9 cellular contexts compared by ENCODE assay signal in genomic region chr14:74946659-74947281, GRCh38. TPM values are rescaled to one million over a fixed set of nuclear protein-coding genes. Genes with fewer than 3 reads are reported as not detected.
DNase-seq lines count a peak whose midpoint lies in the region; TF ChIP-seq lines count a peak whose summit lies in the region.
"Had no signal": no experiment of that assay in that cellular context is flagged by ENCODE, and none has a peak within 500 bp of the region (broad histone marks: within the 10 kb centered on the region; RNA-seq: fewer than 3 reads in every experiment).

No MANE protein-coding gene starts in this region.

- no peak overlapping the region for H3K4me3 ChIP-seq in BLaER1
- H3K4me3 ChIP-seq in PC-9 = no peak overlapping the region
- H3K4me3 ChIP-seq in epithelial cell of esophagus (ENCODE audit: low read length) = no peak overlapping the region
- no peak overlapping the region for H3K4me3 ChIP-seq in neuronal stem cell (ENCODE audit: low read length in 2 of 2)
- no peak overlapping the region for H3K4me3 ChIP-seq in Peyer's patch
- H3K4me3 ChIP-seq in ovary = no peak overlapping the region
- H3K4me3 ChIP-seq in foreskin fibroblast (ENCODE audit: low read depth in 1 of 2, low read length in 2 of 2) = no peak overlapping the region

- peak overlapping the region; percentile 49 for H2AFZ ChIP-seq in PC-9
- peak overlapping the region; percentile 89 for H2AFZ ChIP-seq in neuronal stem cell (ENCODE audit: low read length)

- H2AK5ac ChIP-seq in neuronal stem cell (ENCODE audit: low read depth, low read length) = no peak overlapping the region

- BruUV-seq in PC-9 (replicated peaks; lab: Mats Ljungman, UMichigan) = no TSS peak

- H3K27me3 ChIP-seq in BLaER1 (no peaks in the 10 kb centered on the region), PC-9 (ENCODE audit: insufficient read depth, low read depth) (no peaks in the 10 kb centered on the region), neuronal stem cell (ENCODE audit: control insufficient read depth in 3 of 3, insufficient read depth in 3 of 3, low read depth in 1 of 3, low read length in 3 of 3) (no peaks in the 10 kb centered on the region), Peyer's patch (no peaks in the 10 kb centered on the region), ovary (no peaks in the 10 kb centered on the region)

- H3K14ac ChIP-seq in neuronal stem cell (ENCODE audit: low read length) = no peak overlapping the region

- peaks cover 15% of the 10 kb centered on the region; the same call in 1 of the 2 replicates for H3F3A ChIP-seq in PC-9 (ENCODE audit: insufficient read depth, low read depth)

- DNase-seq in PC-9 (no peak), epithelial cell of esophagus (ENCODE audit: low read depth) (peak; percentile 66), neuronal stem cell (ENCODE audit: low spot score) (no peak), Peyer's patch (no peak), ovary (no peak), foreskin fibroblast (no peak)
- DNase-seq in stimulated activated naive CD4-positive, alpha-beta T cell treated with Interleukin-2 at 50 U/mL for 16 hours (lab: John Stamatoyannopoulos, UW) = no peak

- no peaks in the 10 kb centered on the region for H3K36me3 ChIP-seq in BLaER1
- no peaks in the 10 kb centered on the region for H3K36me3 ChIP-seq in PC-9 (ENCODE audit: low read depth)
- no peaks in the 10 kb centered on the region for H3K36me3 ChIP-seq in neuronal stem cell (replicated peaks in 1 of 2; ENCODE audit: control insufficient read depth in 2 of 2, insufficient read depth in 2 of 2, low read length in 2 of 2)
- H3K36me3 ChIP-seq in Peyer's patch = no peaks in the 10 kb centered on the region
- no peaks in the 10 kb centered on the region for H3K36me3 ChIP-seq in ovary

- POLR2A ChIA-PET in PC-9 (lab: Charles Lee; ENCODE audit: unreplicated experiment) = no interaction called here

- peaks cover 67% of the 10 kb centered on the region for H3K4me1 ChIP-seq in BLaER1
- H3K4me1 ChIP-seq in PC-9 (replicated peaks; ENCODE audit: insufficient read depth) = peaks cover 9% of the 10 kb centered on the region; the same call in 1 of the 2 replicates
- peaks cover 7 to 12% of the 10 kb centered on the region in 2 donors for H3K4me1 ChIP-seq in neuronal stem cell (ENCODE audit: control insufficient read depth in 2 of 2, insufficient read depth in 1 of 2, low read depth in 1 of 2, low read length in 2 of 2)
- peaks cover 5 to 30% (median 8%) of the 10 kb centered on the region in 4 donors for H3K4me1 ChIP-seq in Peyer's patch
- H3K4me1 ChIP-seq in ovary (ENCODE audit: insufficient read depth) = peaks cover 3% of the 10 kb centered on the region

- H3K79me1 ChIP-seq in neuronal stem cell (ENCODE audit: low read depth, low read length) = no peaks in the 10 kb centered on the region

- no peak overlapping the region for H3K23ac ChIP-seq in neuronal stem cell (ENCODE audit: low read depth, low read length, poor library complexity)

- no peak overlapping the region for H3K18ac ChIP-seq in neuronal stem cell (ENCODE audit: low read length)

- no peaks in the 10 kb centered on the region for H3K9me3 ChIP-seq in BLaER1
- H3K9me3 ChIP-seq in PC-9 (ENCODE audit: insufficient read depth, low read depth) = no peaks in the 10 kb centered on the region
- no peaks in the 10 kb centered on the region for H3K9me3 ChIP-seq in neuronal stem cell (replicated peaks in 1 of 2; ENCODE audit: control insufficient read depth in 2 of 2, insufficient read depth in 1 of 2, low read depth in 1 of 2, low read length in 2 of 2)
- no peaks in the 10 kb centered on the region for H3K9me3 ChIP-seq in Peyer's patch
- H3K9me3 ChIP-seq in ovary = no peaks in the 10 kb centered on the region

- H4K91ac ChIP-seq in neuronal stem cell (ENCODE audit: low read depth, low read length, poor library complexity) = no peak overlapping the region

- H2BK120ac ChIP-seq in neuronal stem cell (ENCODE audit: low read depth, low read length) = no peak overlapping the region

- H2BK15ac ChIP-seq in neuronal stem cell (ENCODE audit: low read length) = no peak overlapping the region

- no peak for TF ChIP-seq EP300 in ovary (IDR thresholded peaks at IDR 0.05)

- H3K27ac ChIP-seq in BLaER1 (peak overlapping the region; percentile 4; the same call in 1 of the 2 replicates), PC-9 (no peak overlapping the region), neuronal stem cell (replicated peaks; ENCODE audit: low read length) (no peak overlapping the region), Peyer's patch (no peak overlapping the region), ovary (no peak overlapping the region)

- TF ChIP-seq POLR2A in Peyer's patch (IDR thresholded peaks at IDR 0.05) (no peak), ovary (IDR thresholded peaks at IDR 0.05) (no peak)

- CTCF ChIA-PET in PC-9 (lab: Charles Lee) = interaction anchor here (0.6 to 1.5 kb wide), 6 partner anchors 9 to 142 kb away, joined by 3 to 6 read pairs (median 4); partner anchors contain the start of gene PGF

- no peak overlapping the region for H3K4ac ChIP-seq in neuronal stem cell (ENCODE audit: low read length)

- TF ChIP-seq CTCF in PC-9 (conservative IDR thresholded peaks at IDR 0.05) (peak; percentile 66), epithelial cell of esophagus (IDR thresholded peaks at IDR 0.05; ENCODE audit: insufficient read depth, low read depth, low read length, missing control alignments) (no peak), Peyer's patch (IDR thresholded peaks at IDR 0.05) (no peak), ovary (IDR thresholded peaks at IDR 0.05) (no peak), foreskin fibroblast (IDR thresholded peaks at IDR 0.05; ENCODE audit: low read depth, low read length) (no peak)

- no peak overlapping the region for H4K8ac ChIP-seq in neuronal stem cell (ENCODE audit: low read depth, low read length)

- WGBS in neuronal stem cell (ENCODE audit: extremely low coverage in 2 of 2, insufficient read length in 2 of 2, insufficient replicate concordance in 1 of 2), 2 donors = no CpG with 5 or more reads among the region's 5 CpGs
- 17 to 24% (median 20%) methylated on average over 5 of the region's 5 CpGs for WGBS in ovary, 3 donors

- H2BK12ac ChIP-seq in neuronal stem cell (ENCODE audit: low read length) = no peak overlapping the region

- H4K20me1 ChIP-seq in BLaER1 = no peaks in the 10 kb centered on the region
- H4K20me1 ChIP-seq in PC-9 (ENCODE audit: insufficient read depth) = no peaks in the 10 kb centered on the region

- H3K9ac ChIP-seq in BLaER1 (no peak overlapping the region), neuronal stem cell (ENCODE audit: low read depth, low read length, poor library complexity) (no peak overlapping the region)

- no peak overlapping the region for H2BK5ac ChIP-seq in neuronal stem cell (ENCODE audit: low read length)

- no peaks in the 10 kb centered on the region for H3K9me2 ChIP-seq in PC-9 (ENCODE audit: insufficient read depth)

- intact Hi-C loops in PC-9 (cut with micrococcal nuclease; ENCODE audit: unreplicated experiment) (loop anchor here (1.0 to 10.0 kb wide), 8 partner anchors 32 to 358 kb away; partner anchors contain the start of gene EIF2B2), ovary (cut with DNase I) (loop anchor here (5.0 to 10.0 kb wide), 4 partner anchors 138 to 358 kb away; no protein-coding TSS in a partner anchor)

- H3K4me2 ChIP-seq in BLaER1 (peak overlapping the region; percentile 72), PC-9 (peak overlapping the region; percentile 66), neuronal stem cell (ENCODE audit: insufficient read depth, low read length, poor library complexity, severe bottlenecking) (no peak overlapping the region)

- H3K79me2 ChIP-seq in PC-9 (ENCODE audit: low read depth) = no peaks in the 10 kb centered on the region

RNA-seq across cellular contexts. Expression of gene PGF, which starts 8.6 kb away (rescaled TPM):
- total RNA-seq in PC-9 (2021) (8.9 and 11.7 TPM in 2 replicates), Peyer's patch (10 to 100 TPM in 2 of 4 donors, 1 to 10 TPM in 2; 7.3 to 28.1 (median 10.8) TPM), ovary (10 to 100 TPM in 1 of 7 donors, 1 to 10 TPM in 5, not detected in 1; 1.8 to 14.0 (median 3.1) TPM)
- polyA plus RNA-seq in neuronal stem cell (2013, experiment 1 of 2) = 0.53 TPM
- polyA plus RNA-seq in neuronal stem cell (2013, experiment 2 of 2) = 0.69 TPM
- 1 to 10 TPM; 4.5 to 5.7 TPM for polyA plus RNA-seq in ovary
- total RNA-seq: CD4-positive, alpha-beta memory T cell had no signal

RNA-seq across cellular contexts. Expression of gene RPS6KL1, which starts 23.7 kb away (rescaled TPM):
- total RNA-seq in PC-9 (2021) (3.4 and 4.2 TPM in 2 replicates), Peyer's patch (10 to 100 TPM in 1 of 4 donors, 1 to 10 TPM in 3; 4.2 to 12.7 (median 6.7) TPM), ovary (1 to 10 TPM in 5 of 7 donors, under 1 TPM in 2; 0.24 to 3.0 (median 1.8) TPM)
- 4.4 TPM for polyA plus RNA-seq in neuronal stem cell (2013, experiment 1 of 2)
- 4.9 TPM for polyA plus RNA-seq in neuronal stem cell (2013, experiment 2 of 2)
- 1 to 10 TPM in 1 of 2 donors, under 1 TPM in 1; 0.67 to 1.7 TPM for polyA plus RNA-seq in ovary

RNA-seq across cellular contexts. Expression of gene EIF2B2, which starts 56.0 kb away (rescaled TPM):
- 131 and 139 TPM in 2 replicates for total RNA-seq in PC-9 (2021)
- 27.5 TPM for polyA plus RNA-seq in neuronal stem cell (2013, experiment 1 of 2)
- 27.3 TPM for polyA plus RNA-seq in neuronal stem cell (2013, experiment 2 of 2)
- total RNA-seq in Peyer's patch = 10 to 100 TPM; 32.3 to 38.6 (median 34.7) TPM
- 10 to 100 TPM in 6 of 7 donors, 1 to 10 TPM in 1; 8.8 to 33.3 (median 29.6) TPM for total RNA-seq in ovary
- 10 to 100 TPM; 30.6 to 59.9 TPM for polyA plus RNA-seq in ovary
